Comparison of ENCODE assay signal across 13 cellular contexts in the genomic region with DNA sequence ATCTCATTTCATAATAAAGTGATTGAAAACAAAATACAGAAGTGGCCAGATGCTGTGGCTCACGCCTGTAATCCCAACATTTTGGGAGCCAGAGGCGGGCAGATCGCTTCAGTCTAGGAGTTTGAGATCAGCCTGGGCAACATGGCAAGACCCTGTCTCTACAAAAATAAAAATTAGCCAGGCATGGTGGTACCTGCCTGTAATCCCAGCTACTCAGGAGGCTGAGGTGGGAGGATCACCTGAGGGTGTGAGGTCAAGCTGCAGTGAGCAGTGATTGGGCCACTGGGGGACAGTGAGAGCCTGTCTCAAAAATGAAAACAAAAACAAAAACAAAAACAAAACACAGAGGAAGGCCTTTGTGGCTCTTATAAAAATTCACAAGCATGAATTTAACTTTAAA. TPM values are rescaled to one million over a fixed set of nuclear protein-coding genes. Genes with fewer than 3 reads are reported as not detected.
A peak's percentile ranks its signal among the peaks of the same experiment; 100 is the strongest.
DNase-seq lines count a peak whose midpoint lies in the region; ATAC-seq and TF ChIP-seq lines count a peak whose summit lies in the region.
"Had no signal": no experiment of that assay in that cellular context is flagged by ENCODE, and none has a peak within 500 bp of the region (broad histone marks: within the 10 kb centered on the region; RNA-seq: fewer than 3 reads in every experiment).

No MANE protein-coding gene starts in this region.

- no TSS peak for BruUV-seq in Calu3 (replicated peaks; lab: Mats Ljungman, UMichigan)

- no peaks in the 10 kb centered on the region for H3K27me3 Mint-ChIP-seq in activated T-cell treated with anti-CD3 and anti-CD28 coated beads, Interleukin-2, amount 50 U/mL, for 24 hours
- no peaks in the 10 kb centered on the region for H3K27me3 Mint-ChIP-seq in Calu3 (ENCODE audit: unreplicated experiment)
- no peaks in the 10 kb centered on the region for H3K27me3 Mint-ChIP-seq in WTC11 (ENCODE audit: low read depth)
- H3K27me3 Mint-ChIP-seq in nephron progenitor cell (ENCODE audit: low read depth, poor library complexity), result peaks cover 5% of the 10 kb centered on the region
- H3K27me3 Mint-ChIP-seq: CD8-positive, alpha-beta memory T cell had no signal

- no peak overlapping the region for H3K4me3 Mint-ChIP-seq in activated T-cell treated with anti-CD3 and anti-CD28 coated beads, Interleukin-2, amount 50 U/mL, for 24 hours
- H3K4me3 Mint-ChIP-seq in Calu3 (ENCODE audit: low read depth, unreplicated experiment) (no peak overlapping the region), WTC11 (no peak overlapping the region), nephron progenitor cell (no peak overlapping the region)
- H3K4me3 Mint-ChIP-seq in stimulated activated effector memory CD8-positive, alpha-beta T cell treated with anti-CD3 and anti-CD28 coated beads, Interleukin-12 subunit alpha, Interleukin-12 subunit beta, amount 100 ng/mL, for 72 hours, result no peak overlapping the region

- POLR2A ChIA-PET in WTC11 (lab: Charles Lee), result no interaction called here

- H3K36me3 Mint-ChIP-seq in activated T-cell treated with anti-CD3 and anti-CD28 coated beads, Interleukin-2, amount 50 U/mL, for 24 hours (ENCODE audit: low read depth), result peaks cover 31% of the 10 kb centered on the region
- H3K36me3 Mint-ChIP-seq in Calu3 (ENCODE audit: insufficient read depth, unreplicated experiment) (peaks cover 27% of the 10 kb centered on the region), WTC11 (0 out of 2 replicates have a peak, but pooled peaks cover under 1% of the 10 kb centered on the region), nephron progenitor cell (ENCODE audit: low read depth) (peaks cover 73% of the 10 kb centered on the region)
- H3K36me3 Mint-ChIP-seq in stimulated activated effector memory CD8-positive, alpha-beta T cell treated with anti-CD3 and anti-CD28 coated beads, Interleukin-12 subunit alpha, Interleukin-12 subunit beta, amount 100 ng/mL, for 72 hours, result peaks cover 15% of the 10 kb centered on the region

- peak overlapping the region; percentile 50 for H3K27ac Mint-ChIP-seq in activated T-cell treated with anti-CD3 and anti-CD28 coated beads, Interleukin-2, amount 50 U/mL, for 24 hours
- H3K27ac Mint-ChIP-seq in Calu3 (ENCODE audit: unreplicated experiment) (peak overlapping the region; percentile 76), WTC11 (peak overlapping the region; percentile 55), nephron progenitor cell (peak overlapping the region; percentile 71)
- no peak overlapping the region for H3K27ac Mint-ChIP-seq in stimulated activated effector memory CD8-positive, alpha-beta T cell treated with anti-CD3 and anti-CD28 coated beads, Interleukin-12 subunit alpha, Interleukin-12 subunit beta, amount 100 ng/mL, for 72 hours

- CTCF ChIA-PET in Calu3 (lab: Charles Lee), result no interaction called here
- CTCF ChIA-PET in WTC11 (lab: Charles Lee), result interaction anchor here (0.7 kb wide), 1 partner anchor 568 kb away, joined by 4 read pairs; the partner anchor contains the start of gene AP4B1

- ATAC-seq in WTC11, result no peak
- ATAC-seq in stimulated activated effector memory CD8-positive, alpha-beta T cell treated with anti-CD3 and anti-CD28 coated beads, Interleukin-12 subunit alpha, Interleukin-12 subunit beta, amount 100 ng/mL, for 72 hours, result no peak

- peaks cover 4% of the 10 kb centered on the region for H3K9me3 Mint-ChIP-seq in activated T-cell treated with anti-CD3 and anti-CD28 coated beads, Interleukin-2, amount 50 U/mL, for 24 hours
- H3K9me3 Mint-ChIP-seq in Calu3 (ENCODE audit: low read depth, unreplicated experiment) (peaks cover 2% of the 10 kb centered on the region), WTC11 (peaks cover 3% of the 10 kb centered on the region; the same call in 1 of the 2 replicates), nephron progenitor cell (peaks cover 27% of the 10 kb centered on the region)
- peaks cover 4% of the 10 kb centered on the region for H3K9me3 Mint-ChIP-seq in stimulated activated effector memory CD8-positive, alpha-beta T cell treated with anti-CD3 and anti-CD28 coated beads, Interleukin-12 subunit alpha, Interleukin-12 subunit beta, amount 100 ng/mL, for 72 hours
- H3K9me3 Mint-ChIP-seq: CD8-positive, alpha-beta memory T cell had no signal

- no peak for DNase-seq in activated T-cell treated with anti-CD3 and anti-CD28 coated beads, Interleukin-2, amount 50 U/mL, for 24 hours
- DNase-seq in activated T-cell treated with anti-CD3 and anti-CD28 coated beads for 4 hours (no peak), Calu3 (no peak), WTC11 (ENCODE audit: low spot score) (no peak), nephron progenitor cell (no peak), cerebellar nuclear complex (lab: John Stamatoyannopoulos, UW) (no peak), DMS53 treated with DMSO at 0.1 percent for 48 hours (lab: John Stamatoyannopoulos, UW; ENCODE audit: unreplicated experiment) (no peak)
- DNase-seq in stimulated activated effector memory CD8-positive, alpha-beta T cell treated with anti-CD3 and anti-CD28 coated beads, Interleukin-12 subunit alpha, Interleukin-12 subunit beta, amount 100 ng/mL, for 72 hours (ENCODE audit: low spot score in 2 of 2), result no peak
- DNase-seq: 8988T; AML-193; Caco-2; CD8-positive, alpha-beta memory T cell; DMS53 had no signal

- peaks cover 68% of the 10 kb centered on the region for H3K4me1 Mint-ChIP-seq in activated T-cell treated with anti-CD3 and anti-CD28 coated beads, Interleukin-2, amount 50 U/mL, for 24 hours (ENCODE audit: low read depth)
- peaks cover 41% of the 10 kb centered on the region for H3K4me1 Mint-ChIP-seq in Calu3 (ENCODE audit: low read depth, unreplicated experiment)
- peaks cover 33% of the 10 kb centered on the region for H3K4me1 Mint-ChIP-seq in WTC11
- H3K4me1 Mint-ChIP-seq in nephron progenitor cell, result peaks cover 6% of the 10 kb centered on the region
- peaks cover 81% of the 10 kb centered on the region for H3K4me1 Mint-ChIP-seq in stimulated activated effector memory CD8-positive, alpha-beta T cell treated with anti-CD3 and anti-CD28 coated beads, Interleukin-12 subunit alpha, Interleukin-12 subunit beta, amount 100 ng/mL, for 72 hours

- intact Hi-C loops in Calu3 (cut with micrococcal nuclease; ENCODE audit: unreplicated experiment), result no loop called here

- TF ChIP-seq CTCF in Calu3 (IDR thresholded peaks at IDR 0.05; ENCODE audit: unreplicated experiment) (no peak), WTC11 (IDR thresholded peaks at IDR 0.05) (no peak), nephron progenitor cell (IDR thresholded peaks at IDR 0.05) (no peak)

TF ChIP-seq in WTC11, 78 proteins besides CTCF, POLR2A, EP300 and RAD21:
- TF ChIP-seq ZNF121 (CRISPR knock-in tag; IDR thresholded peaks at IDR 0.05) (0 out of 2 replicates have a peak, but pooled peaks have one; percentile 14), SOX15 (CRISPR knock-in tag; IDR thresholded peaks at IDR 0.05) (no peak)

RNA-seq across cellular contexts. Expression of gene TRIM33, which starts 38.6 kb away (rescaled TPM):
- 42.0 and 46.8 TPM in 2 replicates for total RNA-seq in Calu3 (2022)
- 42.0 to 44.5 TPM (median 42.7 TPM) in 3 replicates for total RNA-seq in WTC11 (2021)
